Comparison of ENCODE assay signal across 9 cellular contexts in the genomic region with DNA sequence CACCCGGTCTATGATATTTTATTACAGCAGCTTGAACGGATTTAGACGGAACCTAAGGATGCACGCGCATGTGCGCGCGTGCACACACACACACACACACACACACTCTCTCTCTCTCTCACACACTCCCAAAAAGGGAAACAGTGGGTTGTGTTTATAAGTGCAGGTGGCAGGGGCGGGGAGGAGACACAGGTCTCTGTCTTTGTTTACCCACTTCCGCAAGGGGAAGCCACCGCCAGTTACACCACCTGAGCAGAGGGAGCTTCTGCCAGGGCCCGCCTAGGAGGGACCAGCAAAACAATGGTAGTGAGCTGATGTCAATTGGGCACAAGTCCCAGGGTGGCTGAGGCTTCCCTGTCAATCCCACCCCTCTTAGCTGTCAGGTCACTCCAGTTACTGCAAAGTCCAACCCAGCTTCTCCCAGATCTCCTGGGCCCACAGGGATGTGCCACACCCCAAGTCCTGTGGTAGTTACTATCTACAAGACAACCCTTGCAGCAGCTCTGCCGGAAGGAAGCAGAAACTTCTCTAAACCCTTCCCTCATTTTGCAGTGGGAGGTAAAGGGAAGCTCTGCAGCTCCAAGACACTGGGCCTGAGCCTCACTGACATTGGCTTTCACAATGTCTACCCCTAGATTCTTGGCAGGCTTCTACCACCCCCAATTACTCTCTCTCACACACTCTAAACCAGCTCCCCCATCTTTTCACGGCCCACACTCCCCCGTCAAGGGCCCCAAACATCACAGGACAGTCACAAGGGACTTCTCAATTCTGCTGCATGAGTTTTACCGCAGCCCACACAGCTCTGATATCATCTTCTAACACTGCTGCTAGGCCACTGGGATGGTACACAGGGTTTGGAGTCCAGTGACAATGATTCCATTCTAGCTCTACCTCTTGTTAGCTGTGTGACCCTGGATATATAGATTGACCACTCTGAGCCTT. TPM values are rescaled to one million over a fixed set of nuclear protein-coding genes. Genes with fewer than 3 reads are reported as not detected.
A peak's percentile ranks its signal among the peaks of the same experiment; 100 is the strongest.
DNase-seq lines count a peak whose midpoint lies in the region; ATAC-seq and TF ChIP-seq lines count a peak whose summit lies in the region.
"Had no signal": no experiment of that assay in that cellular context is flagged by ENCODE, and none has a peak within 500 bp of the region (broad histone marks: within the 10 kb centered on the region; RNA-seq: fewer than 3 reads in every experiment).

No MANE protein-coding gene starts in this region.

- no peaks in the 10 kb centered on the region for H3K27me3 Mint-ChIP-seq in glutamatergic neuron (ENCODE audit: unreplicated experiment)

- no peaks in the 10 kb centered on the region for H3K36me3 Mint-ChIP-seq in glutamatergic neuron (ENCODE audit: unreplicated experiment)

- H3K9me3 Mint-ChIP-seq in glutamatergic neuron (ENCODE audit: unreplicated experiment) = no peaks in the 10 kb centered on the region

- H3K9me3 ChIP-seq in ascending aorta = no peaks in the 10 kb centered on the region

- H3K4me1 ChIP-seq in ascending aorta = peaks cover 17 to 46% of the 10 kb centered on the region in 2 donors

- H3K4me3 ChIP-seq in ascending aorta = no peak overlapping the region
- H3K4me3 ChIP-seq: dorsolateral prefrontal cortex had no signal

- TF ChIP-seq CTCF in ascending aorta (IDR thresholded peaks at IDR 0.05) = no peak
- no peak for TF ChIP-seq CTCF in omental fat pad (IDR thresholded peaks at IDR 0.05)
- TF ChIP-seq CTCF in glutamatergic neuron (IDR thresholded peaks at IDR 0.05; ENCODE audit: partially characterized antibody, unreplicated experiment) = no peak

- intact Hi-C loops in ascending aorta (cut with DNase I) = no loop called here

- peak overlapping the region; percentile 39 to 40 for H3K27ac ChIP-seq in ascending aorta

- no peak overlapping the region for H3K4me3 Mint-ChIP-seq in glutamatergic neuron (ENCODE audit: unreplicated experiment)

- DNase-seq in CD1c-positive myeloid dendritic cell (ENCODE audit: extremely low spot score) (peak; percentile 93), T-helper 1 cell (peak; percentile 61 to 92 (median 78)), ascending aorta (ENCODE audit: low spot score in 2 of 2) (peak in 1 of 2 donors; percentile 64), omental fat pad (ENCODE audit: low spot score) (peak; percentile 22), glutamatergic neuron (no peak), NCI-H82 (lab: John Stamatoyannopoulos, UW) (no peak)

- peak; percentile 94 for ATAC-seq in GM19328 (IDR thresholded peaks at IDR 0.05; ENCODE audit: unreplicated experiment)
- ATAC-seq in HG03378 (IDR thresholded peaks at IDR 0.05; ENCODE audit: unreplicated experiment) = peak; percentile 72
- no peak for ATAC-seq in omental fat pad (ENCODE audit: low FRiP score)

- no peaks in the 10 kb centered on the region for H3K4me1 Mint-ChIP-seq in glutamatergic neuron (ENCODE audit: low read depth, unreplicated experiment)

- no peaks in the 10 kb centered on the region for H3K36me3 ChIP-seq in ascending aorta

- H3K27me3 ChIP-seq in ascending aorta = no peaks in the 10 kb centered on the region
- H3K27me3 ChIP-seq: dorsolateral prefrontal cortex had no signal

- H3K27ac Mint-ChIP-seq in glutamatergic neuron (ENCODE audit: unreplicated experiment) = no peak overlapping the region

RNA-seq across cellular contexts. Expression of gene ANXA11, which starts 17.6 kb away (rescaled TPM):
- total RNA-seq in ascending aorta = 237 TPM
- total RNA-seq in omental fat pad = 100 to 1,000 TPM; 103 to 148 (median 121) TPM
- 2.3 TPM for total RNA-seq in glutamatergic neuron (ENCODE audit: unreplicated experiment)

RNA-seq across cellular contexts. Expression of gene PLAC9, which starts 55.2 kb away (rescaled TPM):
- 221 TPM for total RNA-seq in ascending aorta
- total RNA-seq in omental fat pad = 100 to 1,000 TPM in 1 of 4 donors, 10 to 100 TPM in 3; 18.0 to 116 (median 20.8) TPM
- total RNA-seq in glutamatergic neuron (ENCODE audit: unreplicated experiment) = not detected

Comparison
In these comparisons a context has a peak if more than half of its experiments do, and no peak if none do; other contexts are left out.
1. DNase-seq: peak in CD1c-positive myeloid dendritic cell (single experiment), T-helper 1 cell (5 of 5) and omental fat pad (single experiment); none in glutamatergic neuron (single experiment) and NCI-H82 (single experiment).
2. RNA of gene ANXA11, which starts 17.6 kb away (total RNA-seq): 237 TPM in ascending aorta (single experiment) and 103 to 148 TPM in omental fat pad; 2.3 TPM in glutamatergic neuron (single experiment); every median in the first group is over 10 times any median in the second.
3. RNA of gene PLAC9, which starts 55.2 kb away (total RNA-seq): 221 TPM in ascending aorta (single experiment) and 18.0 to 116 TPM in omental fat pad; not detected in glutamatergic neuron (single experiment); every median in the first group is over 10 times any median in the second.